Comparison of ENCODE assay signal across 28 cellular contexts in genomic region chr3:127454051-127454450, GRCh38.
DNase-seq lines count a peak whose midpoint lies in the region; ATAC-seq and TF ChIP-seq lines count a peak whose summit lies in the region.
"Had no signal": no experiment of that assay in that cellular context is flagged by ENCODE, and none has a peak within 500 bp of the region (broad histone marks: within the 10 kb centered on the region; RNA-seq: fewer than 3 reads in every experiment).

No MANE protein-coding gene starts in this region.

- ATAC-seq in activated CD4-positive, CD25-positive, alpha-beta regulatory T cell treated with anti-CD3 and anti-CD28 coated beads, Interleukin-2, amount 50 U/mL, for 24 hours, result no peak
- ATAC-seq in natural killer cell treated with Interleukin-12 subunit alpha and Interleukin-12 subunit beta and Interleukin-15 and Interleukin-18, amount 100 ng/mL, for 72 hours, result no peak
- ATAC-seq in natural killer cell (no peak), GM18868 (IDR thresholded peaks at IDR 0.05; ENCODE audit: unreplicated experiment) (no peak)
- ATAC-seq: gastrocnemius medialis, left colon had no signal

- intact Hi-C loops in natural killer cell (cut with micrococcal nuclease) (loop anchor here (10.0 kb wide), 1 partner anchor 929 kb away; the partner anchor contains the start of gene CHST13), posterior vena cava (cut with DNase I) (no loop called here)

- no peak overlapping the region for H3K27ac Mint-ChIP-seq in natural killer cell treated with Interleukin-12 subunit alpha and Interleukin-12 subunit beta and Interleukin-15 and Interleukin-18, amount 100 ng/mL, for 72 hours
- no peak overlapping the region for H3K27ac Mint-ChIP-seq in natural killer cell
- H3K27ac Mint-ChIP-seq: activated naive CD4-positive, alpha-beta T cell treated with anti-CD3 and anti-CD28 coated beads, Interleukin-2, amount 10 ng/mL, durations not matched to agents 7 days and 5 days; activated T-helper 1 cell treated with anti-CD3 and anti-CD28 coated beads, Interleukin-12 subunit alpha, Interleukin-12 subunit beta, Interleukin-2, Interleukin-4 antibody, amounts not matched to agents 30 ng/mL and 10 ng/mL and 1 ng/mL, durations not matched to agents 14 hours and 24 hours and 36 hours had no signal

- no peak for TF ChIP-seq CTCF in natural killer cell (IDR thresholded peaks at IDR 0.05)

- H3K36me3 Mint-ChIP-seq in natural killer cell treated with Interleukin-12 subunit alpha and Interleukin-12 subunit beta and Interleukin-15 and Interleukin-18, amount 100 ng/mL, for 72 hours, result no peaks in the 10 kb centered on the region
- no peaks in the 10 kb centered on the region for H3K36me3 Mint-ChIP-seq in natural killer cell
- H3K36me3 Mint-ChIP-seq: activated naive CD4-positive, alpha-beta T cell treated with anti-CD3 and anti-CD28 coated beads, Interleukin-2, amount 10 ng/mL, durations not matched to agents 7 days and 5 days; brain had no signal

- H3K27me3 Mint-ChIP-seq in natural killer cell treated with Interleukin-12 subunit alpha and Interleukin-12 subunit beta and Interleukin-15 and Interleukin-18, amount 100 ng/mL, for 72 hours, result peaks cover 46 to 74% of the 10 kb centered on the region in 2 donors
- H3K27me3 Mint-ChIP-seq in natural killer cell (ENCODE audit: low read depth in 2 of 2), result peaks cover 49 to 65% of the 10 kb centered on the region in 2 donors

- H3K4me3 Mint-ChIP-seq in natural killer cell treated with Interleukin-12 subunit alpha and Interleukin-12 subunit beta and Interleukin-15 and Interleukin-18, amount 100 ng/mL, for 72 hours, result no peak overlapping the region
- no peak overlapping the region for H3K4me3 Mint-ChIP-seq in natural killer cell
- H3K4me3 Mint-ChIP-seq: activated naive CD4-positive, alpha-beta T cell treated with anti-CD3 and anti-CD28 coated beads, Interleukin-2, amount 10 ng/mL, durations not matched to agents 7 days and 5 days; activated T-helper 1 cell treated with anti-CD3 and anti-CD28 coated beads, Interleukin-12 subunit alpha, Interleukin-12 subunit beta, Interleukin-2, Interleukin-4 antibody, amounts not matched to agents 30 ng/mL and 10 ng/mL and 1 ng/mL, durations not matched to agents 14 hours and 24 hours and 36 hours; neural crest cell had no signal

- H3K4me1 Mint-ChIP-seq in natural killer cell treated with Interleukin-12 subunit alpha and Interleukin-12 subunit beta and Interleukin-15 and Interleukin-18, amount 100 ng/mL, for 72 hours (ENCODE audit: low read depth in 2 of 2), result peaks cover 0 to 7% of the 10 kb centered on the region in 2 donors
- peaks cover 0 to 7% of the 10 kb centered on the region in 2 donors for H3K4me1 Mint-ChIP-seq in natural killer cell

- DNase-seq in activated CD4-positive, CD25-positive, alpha-beta regulatory T cell treated with anti-CD3 and anti-CD28 coated beads, Interleukin-2, amount 50 U/mL, for 72 hours, result peak; percentile 21
- peak; percentile 22 for DNase-seq in natural killer cell treated with Interleukin-12 subunit alpha and Interleukin-12 subunit beta and Interleukin-15 and Interleukin-18, amount 100 ng/mL, for 72 hours (ENCODE audit: low spot score)
- DNase-seq in natural killer cell, result no peak
- peak; percentile 45 for DNase-seq in posterior vena cava (ENCODE audit: low spot score)
- no peak for DNase-seq in foreskin melanocyte
- no peak for DNase-seq in NOMO-1 (lab: John Stamatoyannopoulos, UW; ENCODE audit: unreplicated experiment in 2 of 2)
- DNase-seq: activated CD4-positive, alpha-beta T cell treated with anti-CD3 and anti-CD28 coated beads for 48 hours; activated naive CD4-positive, alpha-beta T cell treated with anti-CD3 and anti-CD28 coated beads, Interleukin-2, amount 10 ng/mL, durations not matched to agents 7 days and 5 days; amniotic stem cell; Calu3; cerebellar nuclear complex; DND-41; gastrocnemius medialis; GF-D8; GM23248; hippocampal formation; Karpas-422; NCI-H1417; NCI-H2029 treated with DMSO at 0.1 percent for 48 hours; NCI-H524; stimulated activated CD4-positive, alpha-beta T cell treated with anti-CD3 and anti-CD28 coated beads, Interleukin-4, amount 100 ng/mL, for 24 hours; trophoblast cell had no signal

- H3K9me3 Mint-ChIP-seq in natural killer cell treated with Interleukin-12 subunit alpha and Interleukin-12 subunit beta and Interleukin-15 and Interleukin-18, amount 100 ng/mL, for 72 hours, result no peaks in the 10 kb centered on the region
- no peaks in the 10 kb centered on the region for H3K9me3 Mint-ChIP-seq in natural killer cell
- H3K9me3 Mint-ChIP-seq: activated naive CD4-positive, alpha-beta T cell treated with anti-CD3 and anti-CD28 coated beads, Interleukin-2, amount 10 ng/mL, durations not matched to agents 7 days and 5 days; activated T-helper 1 cell treated with anti-CD3 and anti-CD28 coated beads, Interleukin-12 subunit alpha, Interleukin-12 subunit beta, Interleukin-2, Interleukin-4 antibody, amounts not matched to agents 30 ng/mL and 10 ng/mL and 1 ng/mL, durations not matched to agents 14 hours and 24 hours and 36 hours; neural crest cell had no signal

Comparison
In these comparisons a context has a peak if more than half of its experiments do, and no peak if none do; other contexts are left out.
1. DNase-seq: peak in activated CD4-positive, CD25-positive, alpha-beta regulatory T cell treated with anti-CD3 and anti-CD28 coated beads, Interleukin-2, amount 50 U/mL, for 72 hours (single experiment), natural killer cell treated with Interleukin-12 subunit alpha and Interleukin-12 subunit beta and Interleukin-15 and Interleukin-18, amount 100 ng/mL, for 72 hours (single experiment) and posterior vena cava (single experiment); none in natural killer cell (single experiment), foreskin melanocyte (single experiment) and NOMO-1 (0 of 2).